19 cellular contexts compared by ENCODE assay signal in the genomic region with DNA sequence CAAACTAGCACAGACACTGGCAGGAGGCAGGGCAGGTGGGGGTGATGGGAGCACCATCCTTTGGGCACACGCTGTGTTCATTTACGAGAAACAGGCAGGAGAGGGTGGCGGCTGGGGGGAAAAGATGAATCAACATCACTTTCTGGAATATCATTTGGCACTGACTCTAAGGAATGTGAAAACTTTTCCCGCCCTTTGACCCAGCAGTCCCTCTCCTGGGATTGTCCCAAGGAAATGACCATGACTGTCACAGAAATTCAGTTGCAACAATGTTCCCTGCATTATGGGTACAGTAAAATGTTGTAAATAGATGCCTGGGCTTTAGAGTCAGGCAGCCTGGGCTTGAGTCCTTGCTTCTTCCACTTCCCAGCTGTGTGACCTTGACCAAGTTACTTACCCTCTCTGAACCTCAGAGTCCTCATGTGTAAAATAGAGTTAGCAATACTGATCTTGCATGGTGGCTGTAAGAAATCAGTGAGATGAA. TPM values are rescaled to one million over a fixed set of nuclear protein-coding genes. Genes with fewer than 3 reads are reported as not detected.
DNase-seq lines count a peak whose midpoint lies in the region; ATAC-seq, FAIRE-seq and TF ChIP-seq lines count a peak whose summit lies in the region.
"Had no signal": no experiment of that assay in that cellular context is flagged by ENCODE, and none has a peak within 500 bp of the region (broad histone marks: within the 10 kb centered on the region; RNA-seq: fewer than 3 reads in every experiment).

No MANE protein-coding gene starts in this region.

- H3K27me3 ChIP-seq in right cardiac atrium (ENCODE audit: control insufficient read depth, insufficient read depth) = no peaks in the 10 kb centered on the region
- H3K27me3 ChIP-seq in skeletal muscle tissue (ENCODE audit: control insufficient read depth in 3 of 3, insufficient read depth in 3 of 3, low read length in 3 of 3) = no peaks in the 10 kb centered on the region
- H3K27me3 ChIP-seq: thyroid gland had no signal

- DNase-seq in HTR-8/SVneo (ENCODE audit: insufficient read length, low spot score) (peak; percentile 20), choroid plexus epithelial cell (ENCODE audit: low read depth) (peak; percentile 11), right cardiac atrium (peak; percentile 28 to 58 (median 55)), HK-2 (ENCODE audit: unreplicated experiment) (no peak), NCI-H345 (lab: John Stamatoyannopoulos, UW) (no peak), DMS 273 treated with DMSO at 0.1 percent for 48 hours (lab: John Stamatoyannopoulos, UW) (no peak)
- DNase-seq: activated CD4-positive, alpha-beta T cell treated with anti-CD3 and anti-CD28 coated beads, Interleukin-2, amount 50 U/mL, for 48 hours; activated naive CD4-positive, alpha-beta T cell treated with anti-CD3 and anti-CD28 coated beads, Interleukin-2, amount 10 ng/mL, durations not matched to agents 7 days and 5 days; activated T-cell treated with anti-CD3 and anti-CD28 coated beads, Interleukin-2, amount 50 U/mL, for 1 hour; CD4-positive, alpha-beta T cell; DND-41; NCI-H1930; NCI-H524; T-helper 1 cell; thyroid gland; WERI-Rb-1 had no signal

- H3K4me1 ChIP-seq in right cardiac atrium (ENCODE audit: control insufficient read depth, insufficient read depth, low read length) = no peaks in the 10 kb centered on the region
- H3K4me1 ChIP-seq in skeletal muscle tissue (ENCODE audit: control insufficient read depth in 3 of 3, insufficient read depth in 3 of 3, low read length in 3 of 3) = peaks cover 61 to 94% (median 73%) of the 10 kb centered on the region in 3 donors

- no peak for TF ChIP-seq CTCF in choroid plexus epithelial cell (conservative IDR thresholded peaks at IDR 0.05; ENCODE audit: low read depth, low read length)

- intact Hi-C loops in right cardiac atrium (cut with DNase I) = no loop called here

- H3K9me3 ChIP-seq in right cardiac atrium (ENCODE audit: control insufficient read depth, low read length) (no peaks in the 10 kb centered on the region), skeletal muscle tissue (ENCODE audit: control insufficient read depth in 3 of 3, low read length in 3 of 3) (no peaks in the 10 kb centered on the region)
- H3K9me3 ChIP-seq: thyroid gland had no signal

- peak overlapping the region in 2 of 3 donors; percentile 35 to 71 for H3K9ac ChIP-seq in skeletal muscle tissue (ENCODE audit: low read depth in 1 of 3, low read length in 3 of 3)

- H3K36me3 ChIP-seq in skeletal muscle tissue (ENCODE audit: control insufficient read depth in 3 of 3, insufficient read depth in 3 of 3, low read length in 3 of 3) = peaks cover 37 to 49% (median 45%) of the 10 kb centered on the region in 3 donors
- H3K36me3 ChIP-seq: thyroid gland, WERI-Rb-1 had no signal

- peak; percentile 36 for FAIRE-seq in HTR-8/SVneo (lab: Jason Lieb, UNC)

- no peak overlapping the region for H3K27ac ChIP-seq in right cardiac atrium (ENCODE audit: low read length)
- peak overlapping the region; percentile 86 for H3K27ac ChIP-seq in skeletal muscle tissue (ENCODE audit: low read depth, low read length)
- H3K27ac ChIP-seq: WERI-Rb-1 had no signal

- ATAC-seq in right cardiac atrium (peak; percentile 17 to 65), HG03469 (IDR thresholded peaks at IDR 0.05; ENCODE audit: unreplicated experiment) (no peak)

- 50% methylated on average over 4 of the region's 4 CpGs for WGBS in right cardiac atrium

- H3K4me3 ChIP-seq in choroid plexus epithelial cell (ENCODE audit: low read depth, low read length) (no peak overlapping the region), right cardiac atrium (ENCODE audit: low read length) (no peak overlapping the region), skeletal muscle tissue (ENCODE audit: low read length in 3 of 3) (peak overlapping the region in 1 of 3 donors; percentile 29)
- H3K4me3 ChIP-seq: lung, thyroid gland had no signal

RNA-seq across cellular contexts. Expression of a gene that starts 58.6 kb away (rescaled TPM):
- 10 to 100 TPM in 2 of 4 donors, 1 to 10 TPM in 2; 6.2 to 17.4 (median 9.6) TPM for total RNA-seq in right cardiac atrium
- polyA plus RNA-seq in right cardiac atrium = 4.2 TPM
- total RNA-seq in skeletal muscle tissue = 7.3 TPM

Comparison
In these comparisons a context has a peak if more than half of its experiments do, and no peak if none do; other contexts are left out.
1. DNase-seq: peak in HTR-8/SVneo (single experiment), choroid plexus epithelial cell (single experiment) and right cardiac atrium (3 of 3); none in HK-2 (single experiment), NCI-H345 (single experiment) and DMS 273 treated with DMSO at 0.1 percent for 48 hours (single experiment).